In the genomic region with DNA sequence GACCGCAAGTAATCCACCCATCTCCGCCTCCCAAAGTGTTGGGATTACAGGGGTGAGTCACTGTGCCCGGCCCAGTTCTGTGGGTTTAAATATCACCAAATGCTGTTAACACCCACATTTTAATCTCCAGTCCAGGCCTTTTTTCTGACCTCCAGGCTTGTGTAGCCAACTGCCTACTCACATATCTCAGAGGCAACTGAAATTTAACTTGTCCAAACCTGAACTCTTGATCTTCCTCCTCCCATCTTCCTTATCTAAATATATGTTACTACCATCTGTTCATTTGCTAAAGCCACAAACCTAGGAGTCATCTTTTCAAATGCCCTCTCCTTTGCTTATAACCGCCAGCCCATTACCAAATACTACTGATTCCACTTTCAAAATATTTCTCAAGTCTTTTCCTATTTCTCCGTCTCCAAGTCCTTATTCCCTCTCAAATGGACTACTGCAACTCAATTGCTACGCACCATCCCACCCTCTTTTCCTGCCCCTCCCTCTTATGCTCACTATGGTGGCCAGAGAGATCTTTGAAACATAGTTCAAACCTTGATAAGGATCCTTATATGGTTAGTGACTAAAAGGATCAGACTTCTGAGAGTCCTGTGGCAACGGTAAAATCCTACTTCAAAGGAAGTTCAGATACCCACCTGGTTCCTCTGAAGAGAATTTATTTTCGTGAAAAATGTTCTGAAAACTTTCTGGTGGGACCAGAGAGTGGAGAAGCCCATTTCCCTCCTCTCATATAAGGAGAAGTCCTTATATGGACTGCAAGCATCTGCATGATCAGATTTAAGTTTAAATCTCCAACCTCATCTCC, we compare ENCODE assay signal across 1 cellular context.
TF ChIP-seq lines count a peak whose summit lies in the region.

No MANE protein-coding gene starts in this region.

TF ChIP-seq in GM23338, 12 proteins besides CTCF, POLR2A, EP300 and RAD21 (continued from another document):
- TF ChIP-seq, protein P1, sequence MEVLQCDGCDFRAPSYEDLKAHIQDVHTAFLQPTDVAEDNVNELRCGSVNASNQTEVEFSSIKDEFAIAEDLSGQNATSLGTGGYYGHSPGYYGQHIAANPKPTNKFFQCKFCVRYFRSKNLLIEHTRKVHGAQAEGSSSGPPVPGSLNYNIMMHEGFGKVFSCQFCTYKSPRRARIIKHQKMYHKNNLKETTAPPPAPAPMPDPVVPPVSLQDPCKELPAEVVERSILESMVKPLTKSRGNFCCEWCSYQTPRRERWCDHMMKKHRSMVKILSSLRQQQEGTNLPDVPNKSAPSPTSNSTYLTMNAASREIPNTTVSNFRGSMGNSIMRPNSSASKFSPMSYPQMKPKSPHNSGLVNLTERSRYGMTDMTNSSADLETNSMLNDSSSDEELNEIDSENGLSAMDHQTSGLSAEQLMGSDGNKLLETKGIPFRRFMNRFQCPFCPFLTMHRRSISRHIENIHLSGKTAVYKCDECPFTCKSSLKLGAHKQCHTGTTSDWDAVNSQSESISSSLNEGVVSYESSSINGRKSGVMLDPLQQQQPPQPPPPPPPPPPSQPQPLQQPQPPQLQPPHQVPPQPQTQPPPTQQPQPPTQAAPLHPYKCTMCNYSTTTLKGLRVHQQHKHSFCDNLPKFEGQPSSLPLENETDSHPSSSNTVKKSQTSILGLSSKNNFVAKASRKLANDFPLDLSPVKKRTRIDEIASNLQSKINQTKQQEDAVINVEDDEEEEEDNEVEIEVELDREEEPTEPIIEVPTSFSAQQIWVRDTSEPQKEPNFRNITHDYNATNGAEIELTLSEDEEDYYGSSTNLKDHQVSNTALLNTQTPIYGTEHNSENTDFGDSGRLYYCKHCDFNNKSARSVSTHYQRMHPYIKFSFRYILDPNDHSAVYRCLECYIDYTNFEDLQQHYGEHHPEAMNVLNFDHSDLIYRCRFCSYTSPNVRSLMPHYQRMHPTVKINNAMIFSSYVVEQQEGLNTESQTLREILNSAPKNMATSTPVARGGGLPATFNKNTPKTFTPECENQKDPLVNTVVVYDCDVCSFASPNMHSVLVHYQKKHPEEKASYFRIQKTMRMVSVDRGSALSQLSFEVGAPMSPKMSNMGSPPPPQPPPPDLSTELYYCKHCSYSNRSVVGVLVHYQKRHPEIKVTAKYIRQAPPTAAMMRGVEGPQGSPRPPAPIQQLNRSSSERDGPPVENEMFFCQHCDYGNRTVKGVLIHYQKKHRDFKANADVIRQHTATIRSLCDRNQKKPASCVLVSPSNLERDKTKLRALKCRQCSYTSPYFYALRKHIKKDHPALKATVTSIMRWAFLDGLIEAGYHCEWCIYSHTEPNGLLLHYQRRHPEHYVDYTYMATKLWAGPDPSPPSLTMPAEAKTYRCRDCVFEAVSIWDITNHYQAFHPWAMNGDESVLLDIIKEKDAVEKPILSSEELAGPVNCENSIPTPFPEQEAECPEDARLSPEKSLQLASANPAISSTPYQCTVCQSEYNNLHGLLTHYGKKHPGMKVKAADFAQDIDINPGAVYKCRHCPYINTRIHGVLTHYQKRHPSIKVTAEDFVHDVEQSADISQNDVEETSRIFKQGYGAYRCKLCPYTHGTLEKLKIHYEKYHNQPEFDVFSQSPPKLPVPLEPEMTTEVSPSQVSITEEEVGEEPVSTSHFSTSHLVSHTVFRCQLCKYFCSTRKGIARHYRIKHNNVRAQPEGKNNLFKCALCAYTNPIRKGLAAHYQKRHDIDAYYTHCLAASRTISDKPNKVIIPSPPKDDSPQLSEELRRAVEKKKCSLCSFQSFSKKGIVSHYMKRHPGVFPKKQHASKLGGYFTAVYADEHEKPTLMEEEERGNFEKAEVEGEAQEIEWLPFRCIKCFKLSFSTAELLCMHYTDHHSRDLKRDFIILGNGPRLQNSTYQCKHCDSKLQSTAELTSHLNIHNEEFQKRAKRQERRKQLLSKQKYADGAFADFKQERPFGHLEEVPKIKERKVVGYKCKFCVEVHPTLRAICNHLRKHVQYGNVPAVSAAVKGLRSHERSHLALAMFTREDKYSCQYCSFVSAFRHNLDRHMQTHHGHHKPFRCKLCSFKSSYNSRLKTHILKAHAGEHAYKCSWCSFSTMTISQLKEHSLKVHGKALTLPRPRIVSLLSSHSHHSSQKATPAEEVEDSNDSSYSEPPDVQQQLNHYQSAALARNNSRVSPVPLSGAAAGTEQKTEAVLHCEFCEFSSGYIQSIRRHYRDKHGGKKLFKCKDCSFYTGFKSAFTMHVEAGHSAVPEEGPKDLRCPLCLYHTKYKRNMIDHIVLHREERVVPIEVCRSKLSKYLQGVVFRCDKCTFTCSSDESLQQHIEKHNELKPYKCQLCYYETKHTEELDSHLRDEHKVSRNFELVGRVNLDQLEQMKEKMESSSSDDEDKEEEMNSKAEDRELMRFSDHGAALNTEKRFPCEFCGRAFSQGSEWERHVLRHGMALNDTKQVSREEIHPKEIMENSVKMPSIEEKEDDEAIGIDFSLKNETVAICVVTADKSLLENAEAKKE (CRISPR knock-in tag; IDR thresholded peaks at IDR 0.05), result no peak
- TF ChIP-seq, protein P2, sequence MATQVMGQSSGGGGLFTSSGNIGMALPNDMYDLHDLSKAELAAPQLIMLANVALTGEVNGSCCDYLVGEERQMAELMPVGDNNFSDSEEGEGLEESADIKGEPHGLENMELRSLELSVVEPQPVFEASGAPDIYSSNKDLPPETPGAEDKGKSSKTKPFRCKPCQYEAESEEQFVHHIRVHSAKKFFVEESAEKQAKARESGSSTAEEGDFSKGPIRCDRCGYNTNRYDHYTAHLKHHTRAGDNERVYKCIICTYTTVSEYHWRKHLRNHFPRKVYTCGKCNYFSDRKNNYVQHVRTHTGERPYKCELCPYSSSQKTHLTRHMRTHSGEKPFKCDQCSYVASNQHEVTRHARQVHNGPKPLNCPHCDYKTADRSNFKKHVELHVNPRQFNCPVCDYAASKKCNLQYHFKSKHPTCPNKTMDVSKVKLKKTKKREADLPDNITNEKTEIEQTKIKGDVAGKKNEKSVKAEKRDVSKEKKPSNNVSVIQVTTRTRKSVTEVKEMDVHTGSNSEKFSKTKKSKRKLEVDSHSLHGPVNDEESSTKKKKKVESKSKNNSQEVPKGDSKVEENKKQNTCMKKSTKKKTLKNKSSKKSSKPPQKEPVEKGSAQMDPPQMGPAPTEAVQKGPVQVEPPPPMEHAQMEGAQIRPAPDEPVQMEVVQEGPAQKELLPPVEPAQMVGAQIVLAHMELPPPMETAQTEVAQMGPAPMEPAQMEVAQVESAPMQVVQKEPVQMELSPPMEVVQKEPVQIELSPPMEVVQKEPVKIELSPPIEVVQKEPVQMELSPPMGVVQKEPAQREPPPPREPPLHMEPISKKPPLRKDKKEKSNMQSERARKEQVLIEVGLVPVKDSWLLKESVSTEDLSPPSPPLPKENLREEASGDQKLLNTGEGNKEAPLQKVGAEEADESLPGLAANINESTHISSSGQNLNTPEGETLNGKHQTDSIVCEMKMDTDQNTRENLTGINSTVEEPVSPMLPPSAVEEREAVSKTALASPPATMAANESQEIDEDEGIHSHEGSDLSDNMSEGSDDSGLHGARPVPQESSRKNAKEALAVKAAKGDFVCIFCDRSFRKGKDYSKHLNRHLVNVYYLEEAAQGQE (IDR thresholded peaks at IDR 0.05; ENCODE audit: unreplicated experiment), result no peak
- no peak for TF ChIP-seq ZNF331 (CRISPR knock-in tag; IDR thresholded peaks at IDR 0.05; ENCODE audit: low read depth)
- TF ChIP-seq ZNF114 (CRISPR knock-in tag; IDR thresholded peaks at IDR 0.05), result no peak
